Comparison of ENCODE assay signal across 27 cellular contexts in genomic region chr11:46141597-46141996, GRCh38.
"Had no signal": no experiment of that assay in that cellular context is flagged by ENCODE, and none has a peak within 500 bp of the region (broad histone marks: within the 10 kb centered on the region; RNA-seq: fewer than 3 reads in every experiment).

No MANE protein-coding gene starts in this region.

- H3K27ac Mint-ChIP-seq: naive thymus-derived CD8-positive, alpha-beta T cell; nephron; stimulated activated memory B cell treated with anti-CD40 and anti-IgM and Interleukin-4, amounts not matched to agents 10 μg/mL and 1 μg/mL and 100 μg/mL, for 72 hours; type B pancreatic cell had no signal

- H3K4me3 ChIP-seq: left lung, lower lobe of right lung, pancreas, prostate gland, skin epidermis, spleen, tibial nerve, vagina had no signal

- H3K36me3 Mint-ChIP-seq: naive thymus-derived CD8-positive, alpha-beta T cell; stimulated activated memory B cell treated with anti-CD40 and anti-IgM and Interleukin-4, amounts not matched to agents 10 μg/mL and 1 μg/mL and 100 μg/mL, for 72 hours; type B pancreatic cell had no signal

- H3K27ac ChIP-seq: left lung, lower lobe of right lung, pancreas, prostate gland, skin epidermis, spleen, tibial nerve, vagina had no signal

- H3K4me3 Mint-ChIP-seq: naive thymus-derived CD8-positive, alpha-beta T cell; nephron; neural crest cell; stimulated activated memory B cell treated with anti-CD40 and anti-IgM and Interleukin-4, amounts not matched to agents 10 μg/mL and 1 μg/mL and 100 μg/mL, for 72 hours; stimulated activated naive CD8-positive, alpha-beta T cell treated with anti-CD3 and anti-CD28 coated beads, Interleukin-15, amount 100 ng/mL, for 72 hours; type B pancreatic cell had no signal

- H3K27me3 ChIP-seq: pancreas, vagina had no signal

- FAIRE-seq: keratinocyte, pancreas had no signal

- H3K9me3 ChIP-seq: left lung, lower lobe of right lung, pancreas, prostate gland, spleen, tibial nerve, vagina had no signal

- DNase-seq: hippocampal formation; left colon; left lung; lower lobe of right lung; mammary epithelial cell; mesenchymal stem cell; naive thymus-derived CD8-positive, alpha-beta T cell; nucleus accumbens; pancreas; posterior cingulate gyrus; retina; right cardiac atrium; spleen; stimulated activated CD4-positive, alpha-beta T cell treated with anti-CD3 and anti-CD28 coated beads, Interleukin-4, amount 100 ng/mL, for 24 hours; stimulated activated naive CD4-positive, alpha-beta T cell treated with Interleukin-2 at 50 U/mL for 16 hours; stimulated activated naive CD8-positive, alpha-beta T cell treated with anti-CD3 and anti-CD28 coated beads, Interleukin-15, amount 100 ng/mL, for 72 hours; substantia nigra had no signal

- ATAC-seq: left colon; left lung; lower lobe of right lung; naive thymus-derived CD8-positive, alpha-beta T cell; pancreas; right cardiac atrium; sciatic nerve; stimulated activated memory B cell treated with anti-CD40 and anti-IgM and Interleukin-4, amounts not matched to agents 10 μg/mL and 1 μg/mL and 100 μg/mL, for 72 hours; stimulated activated naive CD8-positive, alpha-beta T cell treated with anti-CD3 and anti-CD28 coated beads, Interleukin-15, amount 100 ng/mL, for 72 hours had no signal

- H3K9me3 Mint-ChIP-seq: naive thymus-derived CD8-positive, alpha-beta T cell; nephron; neural crest cell; stimulated activated memory B cell treated with anti-CD40 and anti-IgM and Interleukin-4, amounts not matched to agents 10 μg/mL and 1 μg/mL and 100 μg/mL, for 72 hours; stimulated activated naive CD8-positive, alpha-beta T cell treated with anti-CD3 and anti-CD28 coated beads, Interleukin-15, amount 100 ng/mL, for 72 hours; type B pancreatic cell had no signal

- H3K4me1 Mint-ChIP-seq: nephron; neural crest cell; stimulated activated memory B cell treated with anti-CD40 and anti-IgM and Interleukin-4, amounts not matched to agents 10 μg/mL and 1 μg/mL and 100 μg/mL, for 72 hours; stimulated activated naive CD8-positive, alpha-beta T cell treated with anti-CD3 and anti-CD28 coated beads, Interleukin-15, amount 100 ng/mL, for 72 hours had no signal

- H3K4me1 ChIP-seq: left lung, lower lobe of right lung, pancreas, prostate gland, spleen, tibial nerve, vagina had no signal

- H3K36me3 ChIP-seq: left lung, lower lobe of right lung, pancreas, prostate gland, spleen, tibial nerve, vagina had no signal
